8 cellular contexts compared by ENCODE assay signal in genomic region chr1:97920832-97921571, GRCh38. TPM values are rescaled to one million over a fixed set of nuclear protein-coding genes. Genes with fewer than 3 reads are reported as not detected.
DNase-seq lines count a peak whose midpoint lies in the region; ATAC-seq, FAIRE-seq and TF ChIP-seq lines count a peak whose summit lies in the region.

Gene DPYD (minus strand): TSS chr1:97921034. CDS start chr1:97920922, 112 bp downstream.

- no peak for TF ChIP-seq CTCF in GM13977 (IDR thresholded peaks at IDR 0.05; ENCODE audit: extremely low read depth, insufficient read depth, missing control alignments)
- TF ChIP-seq CTCF in right atrium auricular region (IDR thresholded peaks at IDR 0.05), result no peak

- peak; percentile 88 for ATAC-seq in HG02852 (IDR thresholded peaks at IDR 0.05; ENCODE audit: unreplicated experiment)

- H3K36me3 ChIP-seq in right atrium auricular region, result no peaks in the 10 kb centered on the region

- in situ Hi-C loops in GM13977 (cut with MboI; ENCODE audit: low pct_unique_long_range_greater_than_20kb, low sequenced_read_pairs, unreplicated experiment), result no loop called here

- peak within 1 kb of the TSS; percentile 92 to 94 for H3K27ac ChIP-seq in right atrium auricular region

- intact Hi-C loops in T-helper 1 cell treated with Interleukin-12 subunit alpha and Interleukin-12 subunit beta and Interleukin-4 antibody, amounts not matched to agents 30 ng/mL and 1 ng/mL, for 36 hours (cut with micrococcal nuclease), result loop anchor here (1.0 to 2.0 kb wide), 3 partner anchors 21 to 1198 kb away; no protein-coding TSS in a partner anchor

- DNase-seq in GM13977 (ENCODE audit: low spot score) (peak; percentile 86), NCI-H1436 treated with DMSO at 0.1 percent for 48 hours (lab: John Stamatoyannopoulos, UW) (peak; percentile 89), amniotic stem cell (lab: John Stamatoyannopoulos, UW) (peak; percentile 84), right atrium auricular region (ENCODE audit: low spot score) (peak; percentile 85), pulmonary artery endothelial cell (ENCODE audit: low read depth, low spot score) (peak; percentile 53), urothelium cell line (ENCODE audit: low spot score) (peak; percentile 93)

- H3K27me3 ChIP-seq in right atrium auricular region, result no peaks in the 10 kb centered on the region

- H3K4me3 ChIP-seq in right atrium auricular region, result peak within 1 kb of the TSS; percentile 81 to 93

- peak; percentile 35 for FAIRE-seq in urothelium cell line (lab: Jason Lieb, UNC)

- H3K9me3 ChIP-seq in right atrium auricular region, result no peaks in the 10 kb centered on the region

- H3K4me1 ChIP-seq in right atrium auricular region, result peaks cover 0 to 30% of the 10 kb centered on the region in 2 donors

RNA-seq across cellular contexts. Expression of gene DPYD, which starts in this region (rescaled TPM):
- 39.1 and 41.2 TPM in 2 replicates for total RNA-seq in T-helper 1 cell treated with Interleukin-12 subunit alpha and Interleukin-12 subunit beta and Interleukin-4 antibody, amounts not matched to agents 30 ng/mL and 1 ng/mL, for 36 hours
- total RNA-seq in right atrium auricular region (10 to 100 TPM; 11.3 to 14.5 TPM), pulmonary artery endothelial cell (50.6 and 54.7 TPM in 2 replicates)

Comparison
In these comparisons a context has a peak if more than half of its experiments do, and no peak if none do; other contexts are left out.
1. Peak in every context shown above with its lines: DNase-seq, ATAC-seq, H3K4me3 ChIP-seq and H3K27ac ChIP-seq.